1 cellular context compared by ENCODE assay signal in the genomic region with DNA sequence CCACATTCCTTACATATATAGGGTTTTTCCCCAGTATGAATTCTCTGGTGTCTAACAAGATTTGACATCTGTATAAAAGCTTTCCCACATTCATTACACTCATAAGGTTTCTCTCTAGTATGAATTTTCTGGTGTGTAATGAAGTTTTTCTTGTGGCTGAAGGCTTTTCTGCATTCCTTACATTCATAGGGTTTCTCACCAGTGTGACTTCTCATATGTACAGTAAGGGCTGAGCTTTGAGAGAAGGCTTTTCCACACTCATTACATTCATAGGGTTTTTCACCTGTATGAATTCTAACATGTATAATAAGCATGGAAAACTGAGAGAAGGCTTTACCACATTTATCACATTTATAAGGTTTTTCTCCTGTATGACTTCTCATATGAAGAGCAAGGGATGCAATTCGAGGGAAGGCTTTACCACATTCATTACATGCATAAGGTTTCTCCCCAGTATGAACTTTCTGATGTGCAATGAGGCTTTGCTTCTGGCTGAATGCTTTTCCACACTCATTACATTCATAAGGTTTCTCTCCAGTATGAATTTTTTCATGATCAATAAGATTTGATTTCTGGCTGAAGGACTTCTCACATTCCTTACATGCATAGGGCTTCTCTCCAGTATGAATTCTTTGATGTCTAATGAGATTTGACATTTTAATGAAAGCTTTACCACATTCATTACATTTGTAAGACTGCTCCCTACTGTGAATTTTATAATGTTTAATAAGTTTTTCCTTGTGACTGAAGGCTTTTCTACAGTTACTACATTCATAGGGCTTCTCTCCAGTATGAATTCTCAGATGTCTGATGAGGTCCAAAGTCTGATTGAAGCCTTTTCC.
A peak's percentile ranks its signal among the peaks of the same experiment; 100 is the strongest.
TF ChIP-seq lines count a peak whose summit lies in the region.

No MANE protein-coding gene starts in this region.

TF ChIP-seq in H1, 55 proteins besides CTCF, POLR2A, EP300 and RAD21:
- TF ChIP-seq SP4 (IDR thresholded peaks at IDR 0.05; ENCODE audit: low read length) (no peak), ZNF274 (IDR thresholded peaks at IDR 0.05; ENCODE audit: borderline replicate concordance, extremely low read depth, low read length) (peak; percentile 92)
